ENCODE assay signal across 8 cellular contexts in genomic region chr16:30077656-30078055, GRCh38. TPM values are rescaled to one million over a fixed set of nuclear protein-coding genes. Genes with fewer than 3 reads are reported as not detected.
A peak's percentile ranks its signal among the peaks of the same experiment; 100 is the strongest.
DNase-seq lines count a peak whose midpoint lies in the region; ATAC-seq, FAIRE-seq and TF ChIP-seq lines count a peak whose summit lies in the region.
"Had no signal": no experiment of that assay in that cellular context is flagged by ENCODE, and none has a peak within 500 bp of the region (broad histone marks: within the 10 kb centered on the region; RNA-seq: fewer than 3 reads in every experiment).

No MANE protein-coding gene starts in this region.

- peak overlapping the region; percentile 99 for H3K4me3 ChIP-seq in Loucy (ENCODE audit: low read length, poor library complexity, severe bottlenecking)
- H3K4me3 ChIP-seq in astrocyte (ENCODE audit: insufficient read depth, low read depth, low read length) = peak overlapping the region; percentile 97
- H3K4me3 ChIP-seq in esophagus squamous epithelium = peak overlapping the region in 1 of 4 donors; percentile 93

- peaks cover 28% of the 10 kb centered on the region for H3K4me1 ChIP-seq in Loucy (ENCODE audit: insufficient read depth, low read length, poor library complexity, severe bottlenecking)
- H3K4me1 ChIP-seq in astrocyte (ENCODE audit: insufficient read depth, low read length) = peaks cover 26% of the 10 kb centered on the region
- peaks cover 26 to 53% (median 30%) of the 10 kb centered on the region in 3 donors for H3K4me1 ChIP-seq in esophagus squamous epithelium

- WGBS in esophagus squamous epithelium, 2 donors = 54 to 70% methylated on average over 6 of the region's 6 CpGs

- H3K4me3 Mint-ChIP-seq in astrocyte (ENCODE audit: unreplicated experiment) (peak overlapping the region; percentile 96), osteocyte (ENCODE audit: unreplicated experiment) (peak overlapping the region; percentile 93)

- intact Hi-C loops in esophagus squamous epithelium (cut with DNase I) = no loop called here

- H3K27ac Mint-ChIP-seq in astrocyte (ENCODE audit: unreplicated experiment) = peak overlapping the region; percentile 90
- peak overlapping the region; percentile 96 for H3K27ac Mint-ChIP-seq in osteocyte (ENCODE audit: unreplicated experiment)

- no peak for ATAC-seq in omental fat pad (ENCODE audit: low FRiP score)

- H3K27me3 Mint-ChIP-seq in astrocyte (ENCODE audit: low read depth, unreplicated experiment) (no peaks in the 10 kb centered on the region), osteocyte (ENCODE audit: unreplicated experiment) (no peaks in the 10 kb centered on the region)

- H3K4me2 ChIP-seq in Loucy (ENCODE audit: low read depth, low read length, poor library complexity, severe bottlenecking) = peak overlapping the region; percentile 97
- H3K4me2 ChIP-seq in astrocyte (ENCODE audit: low read length) = peak overlapping the region; percentile 96

- peaks cover 23% of the 10 kb centered on the region; the same call in 1 of the 2 replicates for H3K36me3 ChIP-seq in Loucy (ENCODE audit: insufficient read depth, low read length)
- peaks cover 19% of the 10 kb centered on the region for H3K36me3 ChIP-seq in astrocyte (ENCODE audit: insufficient read depth, low read length)
- peaks cover 10 to 70% (median 21%) of the 10 kb centered on the region in 3 donors for H3K36me3 ChIP-seq in esophagus squamous epithelium

- no peaks in the 10 kb centered on the region for H3K9me2 ChIP-seq in Loucy (replicated peaks; ENCODE audit: low read depth, low read length)

- H3K9me3 Mint-ChIP-seq in astrocyte (ENCODE audit: unreplicated experiment) (no peaks in the 10 kb centered on the region), osteocyte (ENCODE audit: unreplicated experiment) (no peaks in the 10 kb centered on the region)

- peaks cover 24% of the 10 kb centered on the region for H3K4me1 Mint-ChIP-seq in astrocyte (ENCODE audit: low read depth, unreplicated experiment)
- H3K4me1 Mint-ChIP-seq in osteocyte (ENCODE audit: unreplicated experiment) = peaks cover 28% of the 10 kb centered on the region

- H3K79me2 ChIP-seq in Loucy (ENCODE audit: insufficient read depth, low read length) (peaks cover 71% of the 10 kb centered on the region), astrocyte (ENCODE audit: insufficient read depth, low read length) (peaks cover 64% of the 10 kb centered on the region)

- DNase-seq in astrocyte (ENCODE audit: low read depth) = no peak
- DNase-seq in osteocyte (ENCODE audit: extremely low spot score, unreplicated experiment) = no peak
- no peak for DNase-seq in esophagus squamous epithelium (lab: John Stamatoyannopoulos, UW)
- DNase-seq in omental fat pad (ENCODE audit: low spot score) = no peak
- no peak for DNase-seq in cerebellar cortex (ENCODE audit: low spot score)
- DNase-seq: activated CD4-positive, CD25-positive, alpha-beta regulatory T cell; NCI-H2171 treated with DMSO at 0.1 percent for 48 hours had no signal

- no peaks in the 10 kb centered on the region for H3K9me3 ChIP-seq in Loucy (ENCODE audit: insufficient read depth, low read depth, low read length)
- no peaks in the 10 kb centered on the region for H3K9me3 ChIP-seq in astrocyte (ENCODE audit: insufficient read depth, low read depth, low read length)
- H3K9me3 ChIP-seq in esophagus squamous epithelium = no peaks in the 10 kb centered on the region

- H4K20me1 ChIP-seq in Loucy (ENCODE audit: insufficient read depth, low read length, poor library complexity, severe bottlenecking) (peaks cover 28% of the 10 kb centered on the region), astrocyte (ENCODE audit: insufficient read depth, low read length) (peaks cover 59% of the 10 kb centered on the region)

- H2AFZ ChIP-seq in Loucy (ENCODE audit: low read length) (no peak overlapping the region), astrocyte (ENCODE audit: low read depth, low read length) (no peak overlapping the region)

- no peak for TF ChIP-seq POLR2A in esophagus squamous epithelium (IDR thresholded peaks at IDR 0.05)

- peaks cover 6% of the 10 kb centered on the region; the same call in 1 of the 2 replicates for H3F3A ChIP-seq in Loucy (ENCODE audit: low read depth)

- H3K27ac ChIP-seq in astrocyte (ENCODE audit: low read depth, low read length) (peak overlapping the region; percentile 81), esophagus squamous epithelium (peak overlapping the region in 1 of 4 donors; percentile 98)

- H3K27me3 ChIP-seq in Loucy (ENCODE audit: insufficient read depth, low read length, poor library complexity, severe bottlenecking) (peaks cover 5% of the 10 kb centered on the region), astrocyte (ENCODE audit: insufficient read depth, low read length) (no peaks in the 10 kb centered on the region), esophagus squamous epithelium (no peaks in the 10 kb centered on the region)

- TF ChIP-seq CTCF in Loucy (conservative IDR thresholded peaks at IDR 0.05; ENCODE audit: low read length) (no peak), astrocyte (IDR thresholded peaks at IDR 0.05; ENCODE audit: insufficient read depth, low read depth, low read length) (no peak), osteocyte (IDR thresholded peaks at IDR 0.05) (no peak), esophagus squamous epithelium (IDR thresholded peaks at IDR 0.05) (no peak), omental fat pad (IDR thresholded peaks at IDR 0.05) (no peak)

- no peak for FAIRE-seq in astrocyte (lab: Jason Lieb, UNC)

- H3K36me3 Mint-ChIP-seq in astrocyte (ENCODE audit: low read depth, unreplicated experiment) = peaks cover 17% of the 10 kb centered on the region
- peaks cover 19% of the 10 kb centered on the region for H3K36me3 Mint-ChIP-seq in osteocyte (ENCODE audit: unreplicated experiment)

- H3K9ac ChIP-seq in Loucy (ENCODE audit: low read depth, low read length, poor library complexity, severe bottlenecking) = peak overlapping the region; percentile 95
- H3K9ac ChIP-seq in astrocyte (ENCODE audit: low read length) = peak overlapping the region; percentile 96

RNA-seq across cellular contexts. Expression of gene PPP4C, which starts 1.9 kb away (rescaled TPM):
- 140 TPM in 2 replicates for total RNA-seq in astrocyte
- 101 and 102 TPM in 2 replicates for total RNA-seq in osteocyte
- total RNA-seq in esophagus squamous epithelium = 100 to 1,000 TPM in 1 of 4 donors, 10 to 100 TPM in 3; 67.9 to 100 (median 78.4) TPM
- 10 to 100 TPM; 49.8 to 59.1 (median 56.3) TPM for total RNA-seq in omental fat pad

RNA-seq across cellular contexts. Expression of gene ALDOA, which starts 12.1 kb away (rescaled TPM):
- total RNA-seq in astrocyte = 1,795 and 1,830 TPM in 2 replicates
- 750 and 765 TPM in 2 replicates for total RNA-seq in osteocyte
- total RNA-seq in esophagus squamous epithelium = 1,000 to 10,000 TPM; 1,024 to 1,551 (median 1,380) TPM
- 100 to 1,000 TPM; 468 to 864 (median 772) TPM for total RNA-seq in omental fat pad

RNA-seq across cellular contexts. Expression of gene TBX6, which starts 14.1 kb away (rescaled TPM):
- total RNA-seq in astrocyte (0.22 and 0.27 TPM in 2 replicates), osteocyte (0.63 and 0.75 TPM in 2 replicates), esophagus squamous epithelium (1 to 10 TPM; 1.9 to 6.2 (median 4.7) TPM), omental fat pad (under 1 TPM in 2 of 4 donors, not detected in 2; 0.36 to 0.56 TPM)

RNA-seq across cellular contexts. Expression of gene YPEL3, which starts 18.4 kb away (rescaled TPM):
- total RNA-seq in astrocyte = 20.5 and 25.2 TPM in 2 replicates
- total RNA-seq in osteocyte = 83.6 and 93.3 TPM in 2 replicates
- 100 to 1,000 TPM in 1 of 4 donors, 10 to 100 TPM in 3; 26.4 to 131 (median 63.0) TPM for total RNA-seq in esophagus squamous epithelium
- total RNA-seq in omental fat pad = 10 to 100 TPM; 33.0 to 93.7 (median 74.9) TPM

RNA-seq across cellular contexts. Expression of gene GDPD3, which starts 35.7 kb away (rescaled TPM):
- total RNA-seq in astrocyte (1.8 and 3.6 TPM in 2 replicates), osteocyte (3.2 and 3.6 TPM in 2 replicates), esophagus squamous epithelium (10 to 100 TPM; 13.4 to 41.2 (median 28.1) TPM), omental fat pad (1 to 10 TPM; 1.6 to 6.3 (median 2.8) TPM)
